In genomic region chr2:155908567-155908966, GRCh38 we compare ENCODE assay signal across 34 cellular contexts.
"Had no signal": no experiment of that assay in that cellular context is flagged by ENCODE, and none has a peak within 500 bp of the region (broad histone marks: within the 10 kb centered on the region; RNA-seq: fewer than 3 reads in every experiment).

No MANE protein-coding gene starts in this region.

- H3K4me3 ChIP-seq: MG63 had no signal

- H3K9ac ChIP-seq: KMS-11 had no signal

- H3K4me2 ChIP-seq: KMS-11 had no signal

- H3K9me3 ChIP-seq: MG63 had no signal

- H3K36me3 ChIP-seq: MG63 had no signal

- DNase-seq: Karpas-422, Kasumi-1, KG1, MG63, MM.1S, MV-4-11, NCI-H1048, NCI-H1092, NCI-H1092 treated with DMSO at 0.1 percent for 48 hours, NCI-H1105, NCI-H1105 treated with DMSO at 0.1 percent for 48 hours, NCI-H1417, NCI-H1417 treated with DMSO at 0.1 percent for 48 hours, NCI-H1436, NCI-H1436 treated with DMSO at 0.1 percent for 48 hours, NCI-H146, NCI-H1694, NCI-H1694 treated with DMSO at 0.1 percent for 48 hours, NCI-H187, NCI-H187 treated with DMSO at 0.1 percent for 48 hours, NCI-H1930, NCI-H2029, NCI-H2029 treated with DMSO at 0.1 percent for 48 hours, NCI-H2081, NCI-H2081 treated with DMSO at 0.1 percent for 48 hours, NCI-H2107, NCI-H2171, NCI-H2171 treated with DMSO at 0.1 percent for 48 hours, NCI-H2227 treated with DMSO at 0.1 percent for 48 hours, NCI-H226, NCI-H345, NCI-H446, NCI-H446 treated with DMSO at 0.1 percent for 48 hours had no signal

- H3K27ac ChIP-seq: KMS-11 had no signal

- H3K27me3 ChIP-seq: MG63 had no signal
